In genomic region chr16:54034684-54035083, GRCh38 we compare ENCODE assay signal across 19 cellular contexts.
"Had no signal": no experiment of that assay in that cellular context is flagged by ENCODE, and none has a peak within 500 bp of the region (broad histone marks: within the 10 kb centered on the region; RNA-seq: fewer than 3 reads in every experiment).

No MANE protein-coding gene starts in this region.

- H3K4me1 Mint-ChIP-seq: immature natural killer cell had no signal

- H3K4me3 Mint-ChIP-seq: activated CD4-positive, alpha-beta memory T cell treated with anti-CD3 and anti-CD28 coated beads for 36 hours; activated CD4-positive, alpha-beta T cell treated with anti-CD3 and anti-CD28 coated beads for 36 hours; activated T-helper 1 cell treated with anti-CD3 and anti-CD28 coated beads, Interleukin-12 subunit alpha, Interleukin-12 subunit beta, Interleukin-2, Interleukin-4 antibody, amounts not matched to agents 30 ng/mL and 10 ng/mL and 1 ng/mL, durations not matched to agents 14 hours and 24 hours and 36 hours; effector memory CD8-positive, alpha-beta T cell; immature natural killer cell; stimulated activated naive CD8-positive, alpha-beta T cell treated with anti-CD3 and anti-CD28 coated beads, Interleukin-15, Interleukin-2, amounts not matched to agents 100 ng/mL and 50 ng/mL, for 24 hours; WTC11 had no signal

- H3K4me3 ChIP-seq: heart right ventricle, left ventricle myocardium inferior, right atrium auricular region, skin epidermis, suprapubic skin, transverse colon, uterus had no signal

- H3K4me1 ChIP-seq: left ventricle myocardium inferior, right atrium auricular region, suprapubic skin, transverse colon, uterus had no signal

- H3K27ac ChIP-seq: heart right ventricle, left ventricle myocardium inferior, right atrium auricular region, skin epidermis, suprapubic skin, transverse colon, uterus had no signal

- H3K9me3 ChIP-seq: suprapubic skin, uterus had no signal

- H3K36me3 ChIP-seq: heart right ventricle, right atrium auricular region, suprapubic skin, uterus had no signal

- ATAC-seq: activated CD4-positive, alpha-beta T cell treated with anti-CD3 and anti-CD28 coated beads for 36 hours; activated naive CD4-positive, alpha-beta T cell treated with anti-CD3 and anti-CD28 coated beads, Interleukin-2, amount 50 U/mL, for 72 hours; effector memory CD8-positive, alpha-beta T cell; heart right ventricle; WTC11 had no signal

- H3K27ac Mint-ChIP-seq: activated CD4-positive, alpha-beta memory T cell treated with anti-CD3 and anti-CD28 coated beads for 36 hours; activated CD4-positive, alpha-beta T cell treated with anti-CD3 and anti-CD28 coated beads for 36 hours; activated naive CD4-positive, alpha-beta T cell treated with anti-CD3 and anti-CD28 coated beads, Interleukin-2, amount 50 U/mL, for 72 hours; activated T-helper 1 cell treated with anti-CD3 and anti-CD28 coated beads, Interleukin-12 subunit alpha, Interleukin-12 subunit beta, Interleukin-2, Interleukin-4 antibody, amounts not matched to agents 30 ng/mL and 10 ng/mL and 1 ng/mL, durations not matched to agents 14 hours and 24 hours and 36 hours; effector memory CD8-positive, alpha-beta T cell; immature natural killer cell; progenitor cell of endocrine pancreas; stimulated activated naive CD8-positive, alpha-beta T cell treated with anti-CD3 and anti-CD28 coated beads, Interleukin-15, Interleukin-2, amounts not matched to agents 100 ng/mL and 50 ng/mL, for 24 hours; WTC11 had no signal

- H3K27me3 Mint-ChIP-seq: activated CD4-positive, alpha-beta memory T cell treated with anti-CD3 and anti-CD28 coated beads for 36 hours; activated CD4-positive, alpha-beta T cell treated with anti-CD3 and anti-CD28 coated beads for 36 hours; effector memory CD8-positive, alpha-beta T cell; progenitor cell of endocrine pancreas; stimulated activated naive CD8-positive, alpha-beta T cell treated with anti-CD3 and anti-CD28 coated beads, Interleukin-15, Interleukin-2, amounts not matched to agents 100 ng/mL and 50 ng/mL, for 24 hours had no signal

- DNase-seq: activated CD4-positive, alpha-beta memory T cell treated with anti-CD3 and anti-CD28 coated beads for 36 hours; activated CD4-positive, alpha-beta T cell treated with anti-CD3 and anti-CD28 coated beads for 36 hours; activated gamma-delta T cell treated with Interleukin-2 at 50 U/mL for 16 hours; activated T-cell treated with anti-CD3 and anti-CD28 coated beads for 4 hours; effector memory CD8-positive, alpha-beta T cell; heart right ventricle; immature natural killer cell; kidney glomerular epithelial cell; left ventricle myocardium inferior; transverse colon; uterus had no signal

- H3K27me3 ChIP-seq: heart right ventricle, right atrium auricular region, suprapubic skin, transverse colon, uterus had no signal
